ENCODE assay signal across 1 cellular context in the genomic region with DNA sequence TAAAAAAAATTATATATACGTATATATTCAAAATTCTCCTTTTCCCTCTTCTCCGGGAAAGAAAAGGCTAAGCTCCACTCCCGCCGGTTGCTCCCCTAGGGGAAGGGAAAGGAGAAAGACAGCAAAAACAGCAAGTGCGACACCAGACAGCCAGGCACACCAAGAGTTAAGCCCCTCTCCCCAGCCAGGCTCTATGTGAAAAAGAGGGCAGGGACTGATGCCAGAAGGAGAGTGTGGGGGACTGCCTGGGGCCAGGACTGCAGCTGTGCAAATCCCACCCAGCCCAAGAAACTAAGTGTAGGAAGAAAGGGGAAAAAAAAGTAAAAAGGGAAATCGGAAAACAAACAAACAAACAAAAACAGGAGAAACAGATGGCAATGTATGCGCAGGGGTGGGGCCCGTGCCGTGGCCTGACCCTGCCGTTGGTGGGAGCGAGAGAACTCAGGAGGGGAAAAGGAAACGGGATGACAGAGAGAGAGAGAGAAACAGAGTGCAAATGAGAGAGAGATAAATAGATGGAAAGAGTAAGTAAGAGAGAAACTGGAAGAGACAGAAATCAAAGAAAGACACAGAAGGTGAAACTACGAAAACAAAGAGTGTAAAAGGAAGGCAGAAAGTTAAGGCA.
TF ChIP-seq lines count a peak whose summit lies in the region.

No MANE protein-coding gene starts in this region.

TF ChIP-seq in SK-N-SH, 30 proteins besides CTCF, POLR2A, EP300 and RAD21 (continued from another document):
- TF ChIP-seq, protein P1, sequence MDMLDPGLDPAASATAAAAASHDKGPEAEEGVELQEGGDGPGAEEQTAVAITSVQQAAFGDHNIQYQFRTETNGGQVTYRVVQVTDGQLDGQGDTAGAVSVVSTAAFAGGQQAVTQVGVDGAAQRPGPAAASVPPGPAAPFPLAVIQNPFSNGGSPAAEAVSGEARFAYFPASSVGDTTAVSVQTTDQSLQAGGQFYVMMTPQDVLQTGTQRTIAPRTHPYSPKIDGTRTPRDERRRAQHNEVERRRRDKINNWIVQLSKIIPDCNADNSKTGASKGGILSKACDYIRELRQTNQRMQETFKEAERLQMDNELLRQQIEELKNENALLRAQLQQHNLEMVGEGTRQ (IDR thresholded peaks at IDR 0.05; ENCODE audit: borderline replicate concordance, low read depth, low read length), result no peak
- TF ChIP-seq, protein P2, sequence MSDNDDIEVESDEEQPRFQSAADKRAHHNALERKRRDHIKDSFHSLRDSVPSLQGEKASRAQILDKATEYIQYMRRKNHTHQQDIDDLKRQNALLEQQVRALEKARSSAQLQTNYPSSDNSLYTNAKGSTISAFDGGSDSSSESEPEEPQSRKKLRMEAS (IDR thresholded peaks at IDR 0.05; ENCODE audit: low read depth), result no peak
- TF ChIP-seq POLR2AphosphoS5 (IDR thresholded peaks at IDR 0.05; ENCODE audit: low read depth, low read length) (no peak), FOSL2 (IDR thresholded peaks at IDR 0.05; ENCODE audit: borderline replicate concordance, low read depth) (no peak), RXRA (IDR thresholded peaks at IDR 0.05; ENCODE audit: borderline replicate concordance, low read depth) (no peak), TAF1 (IDR thresholded peaks at IDR 0.05; ENCODE audit: borderline replicate concordance, low read depth, low read length) (no peak), SIN3A (IDR thresholded peaks at IDR 0.05; ENCODE audit: borderline replicate concordance, low read depth, low read length) (no peak), EZH2phosphoT487 (IDR thresholded peaks at IDR 0.05; ENCODE audit: borderline replicate concordance, low read depth) (no peak), NFIC (IDR thresholded peaks at IDR 0.05; ENCODE audit: borderline replicate concordance) (no peak)
- TF ChIP-seq, protein P3, sequence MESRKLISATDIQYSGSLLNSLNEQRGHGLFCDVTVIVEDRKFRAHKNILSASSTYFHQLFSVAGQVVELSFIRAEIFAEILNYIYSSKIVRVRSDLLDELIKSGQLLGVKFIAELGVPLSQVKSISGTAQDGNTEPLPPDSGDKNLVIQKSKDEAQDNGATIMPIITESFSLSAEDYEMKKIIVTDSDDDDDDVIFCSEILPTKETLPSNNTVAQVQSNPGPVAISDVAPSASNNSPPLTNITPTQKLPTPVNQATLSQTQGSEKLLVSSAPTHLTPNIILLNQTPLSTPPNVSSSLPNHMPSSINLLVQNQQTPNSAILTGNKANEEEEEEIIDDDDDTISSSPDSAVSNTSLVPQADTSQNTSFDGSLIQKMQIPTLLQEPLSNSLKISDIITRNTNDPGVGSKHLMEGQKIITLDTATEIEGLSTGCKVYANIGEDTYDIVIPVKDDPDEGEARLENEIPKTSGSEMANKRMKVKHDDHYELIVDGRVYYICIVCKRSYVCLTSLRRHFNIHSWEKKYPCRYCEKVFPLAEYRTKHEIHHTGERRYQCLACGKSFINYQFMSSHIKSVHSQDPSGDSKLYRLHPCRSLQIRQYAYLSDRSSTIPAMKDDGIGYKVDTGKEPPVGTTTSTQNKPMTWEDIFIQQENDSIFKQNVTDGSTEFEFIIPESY (IDR thresholded peaks at IDR 0.05; ENCODE audit: borderline replicate concordance, low read depth), result no peak
- TF ChIP-seq, protein P4, sequence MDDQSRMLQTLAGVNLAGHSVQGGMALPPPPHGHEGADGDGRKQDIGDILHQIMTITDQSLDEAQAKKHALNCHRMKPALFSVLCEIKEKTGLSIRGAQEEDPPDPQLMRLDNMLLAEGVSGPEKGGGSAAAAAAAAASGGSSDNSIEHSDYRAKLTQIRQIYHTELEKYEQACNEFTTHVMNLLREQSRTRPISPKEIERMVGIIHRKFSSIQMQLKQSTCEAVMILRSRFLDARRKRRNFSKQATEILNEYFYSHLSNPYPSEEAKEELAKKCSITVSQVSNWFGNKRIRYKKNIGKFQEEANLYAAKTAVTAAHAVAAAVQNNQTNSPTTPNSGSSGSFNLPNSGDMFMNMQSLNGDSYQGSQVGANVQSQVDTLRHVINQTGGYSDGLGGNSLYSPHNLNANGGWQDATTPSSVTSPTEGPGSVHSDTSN (IDR thresholded peaks at IDR 0.05), result no peak
